24 cellular contexts compared by ENCODE assay signal in genomic region chr4:124839786-124840390, GRCh38.
"Had no signal": no experiment of that assay in that cellular context is flagged by ENCODE, and none has a peak within 500 bp of the region (broad histone marks: within the 10 kb centered on the region; RNA-seq: fewer than 3 reads in every experiment).

No MANE protein-coding gene starts in this region.

- ATAC-seq: activated T-cell treated with anti-CD3 and anti-CD28 coated beads, Interleukin-2, amount 50 U/mL, for 72 hours; body of pancreas; esophagus mucosa; left lung; natural killer cell; stimulated activated naive B cell treated with anti-CD40 and anti-IgM and Interleukin-4, amounts not matched to agents 10 μg/mL and 1 μg/mL and 100 μg/mL, for 72 hours; upper lobe of right lung had no signal

- DNase-seq: activated CD4-positive, alpha-beta memory T cell treated with anti-CD3 and anti-CD28 coated beads, Interleukin-2, amount 10 ng/mL, durations not matched to agents 7 days and 5 days; activated CD4-positive, alpha-beta T cell treated with anti-CD3 and anti-CD28 coated beads for 48 hours; activated CD4-positive, CD25-positive, alpha-beta regulatory T cell; activated effector memory CD4-positive, alpha-beta T cell treated with Interleukin-2 at 50 U/mL for 16 hours; activated naive CD4-positive, alpha-beta T cell treated with anti-CD3 and anti-CD28 coated beads, Interleukin-2, amount 10 ng/mL, durations not matched to agents 7 days and 5 days; activated T-cell treated with anti-CD3 and anti-CD28 coated beads, Interleukin-2, amount 50 U/mL, for 72 hours; body of pancreas; effector CD4-positive, alpha-beta T cell; glutamatergic neuron; kidney glomerular epithelial cell; left lung; midbrain; natural killer cell; retina; sigmoid colon; stimulated activated CD4-positive, alpha-beta T cell treated with anti-CD3 and anti-CD28 coated beads, Interleukin-2, amount 100 ng/mL, for 48 hours; stimulated activated CD8-positive, alpha-beta memory T cell treated with anti-CD3 and anti-CD28 coated beads, Interleukin-4, amount 100 ng/mL, for 48 hours; stimulated activated naive B cell treated with anti-CD40 and anti-IgM and Interleukin-4, amounts not matched to agents 10 μg/mL and 1 μg/mL and 100 μg/mL, for 72 hours; T1000; upper lobe of right lung had no signal

- H3K27me3 ChIP-seq: body of pancreas, cardiac muscle cell, hepatocyte, left lung, sigmoid colon, upper lobe of right lung had no signal

- H3K27ac ChIP-seq: body of pancreas, cardiac muscle cell, hepatocyte, left lung, sigmoid colon, upper lobe of right lung had no signal

- H3K4me3 ChIP-seq: body of pancreas, cardiac muscle cell, hepatocyte, left lung, lung, sigmoid colon, upper lobe of right lung had no signal

- H3K36me3 ChIP-seq: cardiac muscle cell, left lung, sigmoid colon, upper lobe of right lung had no signal

- H3K4me1 ChIP-seq: body of pancreas, left lung, sigmoid colon, upper lobe of right lung had no signal
